In genomic region chr1:85047472-85048295, GRCh38 we compare ENCODE assay signal across 9 cellular contexts. TPM values are rescaled to one million over a fixed set of nuclear protein-coding genes. Genes with fewer than 3 reads are reported as not detected.
DNase-seq lines count a peak whose midpoint lies in the region; ATAC-seq and TF ChIP-seq lines count a peak whose summit lies in the region.
"Had no signal": no experiment of that assay in that cellular context is flagged by ENCODE, and none has a peak within 500 bp of the region (broad histone marks: within the 10 kb centered on the region; RNA-seq: fewer than 3 reads in every experiment).

No MANE protein-coding gene starts in this region.

- H3K9me3 ChIP-seq in iPS-18c (ENCODE audit: control insufficient read depth, insufficient read depth, low read length): no peaks in the 10 kb centered on the region
- no peaks in the 10 kb centered on the region for H3K9me3 ChIP-seq in smooth muscle cell (replicated peaks; ENCODE audit: low read depth)

- H3K4me2 ChIP-seq in smooth muscle cell: peak overlapping the region; percentile 90

- H3K4me3 ChIP-seq in GM08714 (ENCODE audit: low read length): peak overlapping the region; percentile 65
- H3K4me3 ChIP-seq in iPS-18c (ENCODE audit: insufficient read depth, low read depth, low read length): peak overlapping the region; percentile 65
- peak overlapping the region; percentile 59 for H3K4me3 ChIP-seq in smooth muscle cell

- peaks cover 7% of the 10 kb centered on the region for H3K36me3 Mint-ChIP-seq in activated T-helper 2 cell treated with anti-CD3 and anti-CD28 coated beads, Interferon-gamma antibody, Interleukin-2, Interleukin-4, amounts not matched to agents 10 μg/mL and 5 μg/mL and 100 μg/mL, durations not matched to agents 14 hours and 24 hours and 36 hours (ENCODE audit: low read depth)

- H3K36me3 ChIP-seq in smooth muscle cell (ENCODE audit: low read depth): no peaks in the 10 kb centered on the region

- peaks cover 50% of the 10 kb centered on the region for H3K27me3 Mint-ChIP-seq in activated T-helper 2 cell treated with anti-CD3 and anti-CD28 coated beads, Interferon-gamma antibody, Interleukin-2, Interleukin-4, amounts not matched to agents 10 μg/mL and 5 μg/mL and 100 μg/mL, durations not matched to agents 14 hours and 24 hours and 36 hours (ENCODE audit: low read depth)

- peaks cover 24% of the 10 kb centered on the region for H3K4me1 Mint-ChIP-seq in activated T-helper 2 cell treated with anti-CD3 and anti-CD28 coated beads, Interferon-gamma antibody, Interleukin-2, Interleukin-4, amounts not matched to agents 10 μg/mL and 5 μg/mL and 100 μg/mL, durations not matched to agents 14 hours and 24 hours and 36 hours (ENCODE audit: low read depth)

- H3K79me2 ChIP-seq in smooth muscle cell (ENCODE audit: low read depth): no peaks in the 10 kb centered on the region

- H3K27ac Mint-ChIP-seq in activated T-helper 2 cell treated with anti-CD3 and anti-CD28 coated beads, Interferon-gamma antibody, Interleukin-2, Interleukin-4, amounts not matched to agents 10 μg/mL and 5 μg/mL and 100 μg/mL, durations not matched to agents 14 hours and 24 hours and 36 hours: no peak overlapping the region

- H3K9me3 Mint-ChIP-seq in activated T-helper 2 cell treated with anti-CD3 and anti-CD28 coated beads, Interferon-gamma antibody, Interleukin-2, Interleukin-4, amounts not matched to agents 10 μg/mL and 5 μg/mL and 100 μg/mL, durations not matched to agents 14 hours and 24 hours and 36 hours: no peaks in the 10 kb centered on the region

- no peaks in the 10 kb centered on the region for H3F3A ChIP-seq in smooth muscle cell (ENCODE audit: low read depth)

- no peaks in the 10 kb centered on the region for H4K20me1 ChIP-seq in smooth muscle cell (ENCODE audit: low read depth)

- intact Hi-C loops in activated T-helper 2 cell treated with anti-CD3 and anti-CD28 coated beads, Interferon-gamma antibody, Interleukin-2, Interleukin-4, amounts not matched to agents 10 μg/mL and 5 μg/mL and 100 μg/mL, durations not matched to agents 14 hours and 24 hours and 36 hours (cut with micrococcal nuclease): no loop called here

- H3K4me1 ChIP-seq in smooth muscle cell (ENCODE audit: low read depth): no peaks in the 10 kb centered on the region

- DNase-seq in activated T-helper 2 cell treated with anti-CD3 and anti-CD28 coated beads, Interferon-gamma antibody, Interleukin-2, Interleukin-4, amounts not matched to agents 10 μg/mL and 5 μg/mL and 100 μg/mL, durations not matched to agents 14 hours and 24 hours and 36 hours (ENCODE audit: low spot score): no peak
- DNase-seq in smooth muscle cell (lab: John Stamatoyannopoulos, UW; ENCODE audit: unreplicated experiment) (no peak), mesenteric fat pad (ENCODE audit: low spot score) (no peak), NCI-H2196 (lab: John Stamatoyannopoulos, UW; ENCODE audit: unreplicated experiment) (no peak)

- peak overlapping the region; percentile 74 for H2AFZ ChIP-seq in smooth muscle cell (ENCODE audit: low read depth)

- H3K27ac ChIP-seq in smooth muscle cell (ENCODE audit: low read depth): no peak overlapping the region
- H3K27ac ChIP-seq: VCaP had no signal

- peaks cover 85% of the 10 kb centered on the region for H3K27me3 ChIP-seq in smooth muscle cell (ENCODE audit: low read depth)

- no peak overlapping the region for H3K9ac ChIP-seq in smooth muscle cell (ENCODE audit: low read depth)

- 4% methylated on average over 22 of the region's 55 CpGs for WGBS in smooth muscle cell (ENCODE audit: low lambda C conversion rate)

- TF ChIP-seq CTCF in smooth muscle cell (IDR thresholded peaks at IDR 0.05; ENCODE audit: borderline replicate concordance, insufficient read depth, poor library complexity, severe bottlenecking): no peak

- H3K4me3 Mint-ChIP-seq in activated T-helper 2 cell treated with anti-CD3 and anti-CD28 coated beads, Interferon-gamma antibody, Interleukin-2, Interleukin-4, amounts not matched to agents 10 μg/mL and 5 μg/mL and 100 μg/mL, durations not matched to agents 14 hours and 24 hours and 36 hours (ENCODE audit: low read depth): peak overlapping the region; percentile 55

- ATAC-seq in GM19468 (IDR thresholded peaks at IDR 0.05; ENCODE audit: extremely low read depth, unreplicated experiment) (peak; percentile 14), HG03469 (IDR thresholded peaks at IDR 0.05; ENCODE audit: unreplicated experiment) (peak; percentile 31)

RNA-seq across cellular contexts. Expression of gene MCOLN3, which starts 0.6 kb away (rescaled TPM):
- total RNA-seq in activated T-helper 2 cell treated with anti-CD3 and anti-CD28 coated beads, Interferon-gamma antibody, Interleukin-2, Interleukin-4, amounts not matched to agents 10 μg/mL and 5 μg/mL and 100 μg/mL, durations not matched to agents 14 hours and 24 hours and 36 hours: 0.46 and 0.68 TPM in 2 replicates
- total RNA-seq in smooth muscle cell: 1.4 and 1.7 TPM in 2 replicates
- 0.50 and 1.1 TPM in 2 replicates for polyA plus RNA-seq in smooth muscle cell
- 3.8 TPM for total RNA-seq in mesenteric fat pad

RNA-seq across cellular contexts. Expression of gene MCOLN2, which starts 50.8 kb away (rescaled TPM):
- total RNA-seq in activated T-helper 2 cell treated with anti-CD3 and anti-CD28 coated beads, Interferon-gamma antibody, Interleukin-2, Interleukin-4, amounts not matched to agents 10 μg/mL and 5 μg/mL and 100 μg/mL, durations not matched to agents 14 hours and 24 hours and 36 hours: 142 and 143 TPM in 2 replicates
- total RNA-seq in smooth muscle cell: not detected in 2 replicates
- 0.25 TPM in 1 of 2 replicates, not detected in the other for polyA plus RNA-seq in smooth muscle cell
- total RNA-seq in mesenteric fat pad: 0.29 TPM

Comparison
In these comparisons a context has a peak if more than half of its experiments do, and no peak if none do; other contexts are left out.
1. RNA of gene MCOLN2, which starts 50.8 kb away (total RNA-seq): 142 to 143 TPM in activated T-helper 2 cell treated with anti-CD3 and anti-CD28 coated beads, Interferon-gamma antibody, Interleukin-2, Interleukin-4, amounts not matched to agents 10 μg/mL and 5 μg/mL and 100 μg/mL, durations not matched to agents 14 hours and 24 hours and 36 hours; 0.29 TPM in mesenteric fat pad (single experiment) and not detected in smooth muscle cell; every median in the first group is over 100 times any median in the second.
2. Peak in every context shown above with its lines, with median percentiles within 50 percentile points of each other: H3K4me3 ChIP-seq.